Comparison of ENCODE assay signal across 18 cellular contexts in the genomic region with DNA sequence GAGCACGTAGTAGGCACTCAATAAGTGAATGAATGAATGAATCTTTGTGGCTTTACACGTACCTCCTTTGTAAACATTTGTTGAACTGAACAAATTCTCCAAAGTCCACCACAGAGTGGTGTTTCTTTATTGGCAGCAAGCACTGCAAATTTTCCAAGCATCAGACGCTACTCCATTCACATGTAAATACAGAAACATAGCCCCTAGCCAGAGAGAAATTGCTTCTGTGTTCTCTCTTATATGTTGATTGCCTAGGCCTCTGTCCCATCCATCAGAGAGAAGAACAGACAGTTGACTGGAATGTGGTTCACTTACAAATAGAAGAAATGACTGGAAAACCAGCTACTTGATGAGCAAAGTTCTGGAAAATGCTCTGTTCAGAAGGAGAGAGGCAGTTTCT. TPM values are rescaled to one million over a fixed set of nuclear protein-coding genes. Genes with fewer than 3 reads are reported as not detected.
DNase-seq lines count a peak whose midpoint lies in the region; TF ChIP-seq lines count a peak whose summit lies in the region.
"Had no signal": no experiment of that assay in that cellular context is flagged by ENCODE, and none has a peak within 500 bp of the region (broad histone marks: within the 10 kb centered on the region; RNA-seq: fewer than 3 reads in every experiment).

No MANE protein-coding gene starts in this region.

- H3K23ac ChIP-seq in H9 (ENCODE audit: insufficient read length, low read depth, low read length), result no peak overlapping the region

- H3K4me3 ChIP-seq in A673 (ENCODE audit: low read depth, low read length, poor library complexity, severe bottlenecking) (no peak overlapping the region), endodermal cell (ENCODE audit: low read length) (no peak overlapping the region)
- H3K4me3 ChIP-seq: BLaER1 treated with 17β-estradiol and CSF1 and Interleukin-3, amounts not matched to agents 10 nM and 100 nM; GM23248 had no signal

- H2AK5ac ChIP-seq in H9 (ENCODE audit: insufficient read length, low read length), result no peak overlapping the region

- CTCF ChIA-PET in A673 (lab: Charles Lee), result no interaction called here

- H3K9me3 ChIP-seq in A673 (ENCODE audit: low read depth, low read length, poor library complexity, severe bottlenecking) (peaks cover 7% of the 10 kb centered on the region), H9 (ENCODE audit: control insufficient read depth, low read depth, low read length) (peaks cover 23% of the 10 kb centered on the region), endodermal cell (ENCODE audit: control insufficient read depth, low read length) (peaks cover 30% of the 10 kb centered on the region)
- H3K9me3 ChIP-seq: BE2C had no signal

- peaks cover 33% of the 10 kb centered on the region for H3K4me1 ChIP-seq in A673 (ENCODE audit: insufficient read depth, low read length, poor library complexity, severe bottlenecking)
- peaks cover 6% of the 10 kb centered on the region for H3K4me1 ChIP-seq in H9 (ENCODE audit: insufficient read depth, low read length)
- H3K4me1 ChIP-seq in endodermal cell (ENCODE audit: control insufficient read depth, insufficient read depth, low read length), result no peaks in the 10 kb centered on the region
- H3K4me1 ChIP-seq: BE2C; BLaER1 treated with 17β-estradiol and CSF1 and Interleukin-3, amounts not matched to agents 10 nM and 100 nM had no signal

- H4K8ac ChIP-seq in H9 (replicated peaks; ENCODE audit: insufficient read length, low read depth, low read length), result no peak overlapping the region

- no peak overlapping the region for H3K56ac ChIP-seq in H9 (ENCODE audit: insufficient read length, low read depth, low read length)

- H2BK120ac ChIP-seq in H9 (ENCODE audit: low read depth, low read length, poor library complexity, severe bottlenecking), result peak overlapping the region; percentile 80

- H3K18ac ChIP-seq in H9 (ENCODE audit: insufficient read length, low read depth, low read length), result no peak overlapping the region

- H3K36me3 ChIP-seq in A673 (ENCODE audit: insufficient read depth, low read length, poor library complexity, severe bottlenecking) (no peaks in the 10 kb centered on the region), endodermal cell (ENCODE audit: control insufficient read depth, insufficient read depth, low read length) (no peaks in the 10 kb centered on the region)
- H3K36me3 ChIP-seq: BE2C; BLaER1 treated with 17β-estradiol and CSF1 and Interleukin-3, amounts not matched to agents 10 nM and 100 nM had no signal

- no TSS peak for BruUV-seq in A673 (replicated peaks; lab: Mats Ljungman, UMichigan)

- H3K36me3 Mint-ChIP-seq in H9 (ENCODE audit: insufficient read depth in 1 of 3, low read depth in 3 of 3) (peaks cover 23 to 37% (median 26%) of the 10 kb centered on the region in 3 experiments), endodermal cell (ENCODE audit: low read depth) (no peaks in the 10 kb centered on the region)
- H3K36me3 Mint-ChIP-seq: CD14-positive monocyte; CD8-positive, alpha-beta memory T cell had no signal

- H3T11ph ChIP-seq in H9 (ENCODE audit: low read length), result no peak overlapping the region

- H3K27me3 Mint-ChIP-seq in H9 (ENCODE audit: low read depth) (peaks cover 2% of the 10 kb centered on the region), endodermal cell (ENCODE audit: insufficient read depth) (peaks cover 7% of the 10 kb centered on the region)

- H2BK12ac ChIP-seq in H9 (ENCODE audit: insufficient read length, low read depth, low read length), result no peak overlapping the region

- H3K9me3 Mint-ChIP-seq in H9, result peaks cover 40 to 41% of the 10 kb centered on the region in 2 experiments
- peaks cover 31% of the 10 kb centered on the region for H3K9me3 Mint-ChIP-seq in endodermal cell
- H3K9me3 Mint-ChIP-seq: CD4-positive, alpha-beta T cell had no signal

- DNase-seq in A673 (ENCODE audit: low spot score), result no peak
- DNase-seq in H9, result no peak
- DNase-seq in astrocyte of the hippocampus (ENCODE audit: low read depth, low spot score), result peak; percentile 35
- no peak for DNase-seq in endodermal cell
- no peak for DNase-seq in DMS53 (lab: John Stamatoyannopoulos, UW)
- DNase-seq in ecto neural progenitor cell (ENCODE audit: low spot score), result no peak
- DNase-seq in germinal center (ENCODE audit: low spot score), result no peak
- DNase-seq: ACHN; AML-193; BE2C; CD4-positive, alpha-beta T cell; CD8-positive, alpha-beta memory T cell; DMS 273 treated with DMSO at 0.1 percent for 48 hours; DMS79 treated with DMSO at 0.1 percent for 48 hours; GM23248 had no signal

- H3K4me1 Mint-ChIP-seq in H9, result peaks cover 24 to 39% of the 10 kb centered on the region in 2 experiments
- no peaks in the 10 kb centered on the region for H3K4me1 Mint-ChIP-seq in endodermal cell
- H3K4me1 Mint-ChIP-seq: CD8-positive, alpha-beta memory T cell had no signal

- no peak overlapping the region for H2BK5ac ChIP-seq in H9 (ENCODE audit: insufficient read length, low read length)

- no peak overlapping the region for H2BK15ac ChIP-seq in H9 (ENCODE audit: low read depth, low read length)

- intact Hi-C loops in A673 (cut with micrococcal nuclease; ENCODE audit: unreplicated experiment), result no loop called here

- H3K14ac ChIP-seq in H9 (ENCODE audit: insufficient read depth, low read length), result no peak overlapping the region

- no peak for TF ChIP-seq CTCF in A673 (conservative IDR thresholded peaks at IDR 0.05; ENCODE audit: low read depth, low read length)
- TF ChIP-seq CTCF in H9 (conservative IDR thresholded peaks at IDR 0.05), result no peak
- no peak for TF ChIP-seq CTCF in endodermal cell (conservative IDR thresholded peaks at IDR 0.05)

- no peak overlapping the region; a peak in 2 of 7 replicates for H3K27ac Mint-ChIP-seq in H9
- H3K27ac Mint-ChIP-seq in endodermal cell, result no peak overlapping the region
- H3K27ac Mint-ChIP-seq: CD14-positive monocyte; CD4-positive, alpha-beta T cell; CD8-positive, alpha-beta memory T cell had no signal

- no peak overlapping the region for H2AFZ ChIP-seq in H9 (ENCODE audit: low read length)
- H2AFZ ChIP-seq: GM23248 had no signal

- no peak overlapping the region for H2BK20ac ChIP-seq in H9 (ENCODE audit: low read depth, low read length, poor library complexity, severe bottlenecking)

- no peak overlapping the region for H3K4me2 ChIP-seq in H9 (ENCODE audit: insufficient read depth, insufficient read length, low read length)
- H3K4me2 ChIP-seq: BLaER1 treated with 17β-estradiol and CSF1 and Interleukin-3, amounts not matched to agents 10 nM and 100 nM had no signal

- POLR2A ChIA-PET in A673 (lab: Charles Lee; ENCODE audit: low non-redundant PET), result no interaction called here

- WGBS in H9 (ENCODE audit: extremely low coverage, insufficient read length, low lambda C conversion rate), result no CpG with 5 or more reads among the region's 3 CpGs
- 80 to 82% methylated on average over 2 to 3 of the region's 3 CpGs for WGBS in endodermal cell (ENCODE audit: insufficient coverage in 1 of 2, insufficient read length in 1 of 2), 2 experiments

- no peaks in the 10 kb centered on the region for H3K79me1 ChIP-seq in H9 (ENCODE audit: insufficient read depth, low read depth, low read length, poor library complexity, severe bottlenecking)

- no peak overlapping the region for H4K91ac ChIP-seq in H9 (ENCODE audit: insufficient read length, low read depth, low read length)

- H4K5ac ChIP-seq in H9 (ENCODE audit: insufficient read length, low read depth, low read length), result no peak overlapping the region

- no peak overlapping the region for H3K4ac ChIP-seq in H9 (ENCODE audit: low read depth, low read length)

- H3K9ac ChIP-seq in H9 (ENCODE audit: extremely low read depth, insufficient read length, low read length) (no peak overlapping the region), endodermal cell (ENCODE audit: extremely low read depth, low read length, poor library complexity, severe bottlenecking) (no peak overlapping the region)
- H3K9ac ChIP-seq: BLaER1 treated with 17β-estradiol and CSF1 and Interleukin-3, amounts not matched to agents 10 nM and 100 nM; GM23248 had no signal

- H3K4me3 Mint-ChIP-seq in H9, result no peak overlapping the region
- no peak overlapping the region for H3K4me3 Mint-ChIP-seq in endodermal cell
- H3K4me3 Mint-ChIP-seq: CD14-positive monocyte; CD4-positive, alpha-beta T cell; CD8-positive, alpha-beta memory T cell had no signal

- H3K23me2 ChIP-seq in H9 (ENCODE audit: insufficient read length, low read depth, low read length, poor library complexity, severe bottlenecking), result no peaks in the 10 kb centered on the region

- H3K27ac ChIP-seq in A673 (ENCODE audit: low read depth, low read length, poor library complexity, severe bottlenecking), result peak overlapping the region; percentile 67
- no peak overlapping the region for H3K27ac ChIP-seq in H9 (ENCODE audit: insufficient read length, low read depth, low read length)
- H3K27ac ChIP-seq in endodermal cell (ENCODE audit: low read depth, low read length), result peak overlapping the region; percentile 17
- H3K27ac ChIP-seq: 22Rv1; BLaER1 treated with 17β-estradiol and CSF1 and Interleukin-3, amounts not matched to agents 10 nM and 100 nM; GM23248 had no signal

- H4K20me1 ChIP-seq in H9 (ENCODE audit: control insufficient read depth, insufficient read depth, insufficient read length), result no peaks in the 10 kb centered on the region
- H4K20me1 ChIP-seq: BLaER1 treated with 17β-estradiol and CSF1 and Interleukin-3, amounts not matched to agents 10 nM and 100 nM had no signal

- H3K27me3 ChIP-seq in A673 (replicated peaks; ENCODE audit: insufficient read depth, low read depth, low read length, poor library complexity) (no peaks in the 10 kb centered on the region), H9 (ENCODE audit: insufficient read depth, low read length) (no peaks in the 10 kb centered on the region), endodermal cell (ENCODE audit: control insufficient read depth, insufficient read depth, low read length, poor library complexity, severe bottlenecking) (no peaks in the 10 kb centered on the region)
- H3K27me3 ChIP-seq: BLaER1 treated with 17β-estradiol and CSF1 and Interleukin-3, amounts not matched to agents 10 nM and 100 nM had no signal

- no peaks in the 10 kb centered on the region for H3K79me2 ChIP-seq in H9 (ENCODE audit: insufficient read depth, low read length)

RNA-seq across cellular contexts. Expression of gene KIRREL1, which starts 18.2 kb away (rescaled TPM):
- total RNA-seq in A673 (2021) (187 and 211 TPM in 2 replicates), H9 (2021) (29.9 and 30.5 TPM in 2 replicates), endodermal cell (10 to 100 TPM; 22.8 to 26.5 TPM)
- 44.2 TPM for polyA plus RNA-seq in endodermal cell (2013, experiment 1 of 2)
- polyA plus RNA-seq in endodermal cell (2013, experiment 2 of 2), result 47.7 TPM
- total RNA-seq: CD4-positive, alpha-beta T cell had no signal
- polyA plus RNA-seq: CD14-positive monocyte; CD8-positive, alpha-beta memory T cell had no signal
